In the genomic region with DNA sequence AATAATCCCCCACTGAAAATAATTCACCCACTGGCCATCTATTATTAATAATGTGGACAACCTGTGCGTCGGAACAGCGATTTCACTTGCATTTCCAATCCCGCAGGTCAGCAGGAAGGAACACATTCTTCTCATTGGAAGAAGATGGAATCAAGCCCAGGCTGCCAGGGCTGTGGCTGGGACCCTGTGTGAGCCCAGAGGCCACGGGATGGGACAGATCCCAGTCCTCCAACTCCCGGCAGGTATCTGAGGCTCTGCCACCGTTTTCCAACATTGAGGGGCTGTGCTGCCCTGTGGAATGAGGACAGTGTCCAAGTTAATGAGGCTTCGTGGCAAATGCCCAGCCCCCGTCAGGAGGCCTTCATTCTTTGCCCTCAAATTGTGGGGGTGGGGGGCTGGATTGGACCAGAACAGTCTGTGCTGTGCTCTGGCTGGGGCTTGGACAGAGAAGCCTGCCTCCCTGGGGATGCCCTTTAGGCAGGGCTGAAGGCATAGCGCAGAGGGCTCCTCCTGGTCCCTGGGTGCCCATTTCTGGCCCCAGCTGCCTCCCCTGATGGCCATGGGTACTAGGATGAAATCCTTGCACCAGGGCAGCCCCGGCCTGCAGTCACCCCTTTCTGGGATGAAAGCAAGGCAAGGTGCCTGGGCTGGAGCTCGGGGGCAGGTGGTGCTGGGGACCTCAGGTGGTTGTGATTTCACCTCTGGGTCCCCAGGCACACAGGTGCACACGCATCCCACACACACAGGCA, we compare ENCODE assay signal across 20 cellular contexts.
"Had no signal": no experiment of that assay in that cellular context is flagged by ENCODE, and none has a peak within 500 bp of the region (broad histone marks: within the 10 kb centered on the region; RNA-seq: fewer than 3 reads in every experiment).

No MANE protein-coding gene starts in this region.

- H3K36me3 ChIP-seq: esophagus muscularis mucosa, prostate gland, sigmoid colon, tibial artery had no signal

- DNase-seq: dermis blood vessel endothelial cell; effector memory CD4-positive, alpha-beta T cell; foreskin melanocyte; hypothalamus; immature natural killer cell; islet precursor cell; kidney glomerular epithelial cell; natural killer cell; sigmoid colon; stimulated activated CD4-positive, alpha-beta T cell treated with anti-CD3 and anti-CD28 coated beads, Interleukin-2, amount 100 ng/mL, for 24 hours; stimulated activated CD4-positive, alpha-beta T cell treated with anti-CD3 and anti-CD28 coated beads, Interleukin-4, amount 100 ng/mL, for 24 hours; stimulated activated naive CD8-positive, alpha-beta T cell treated with anti-CD3 and anti-CD28 coated beads, Interleukin-15, Interleukin-2, amounts not matched to agents 100 U/mL and 50 U/mL, for 24 hours; testis; tibial artery had no signal

- H3K9me3 ChIP-seq: esophagus muscularis mucosa, prostate gland, sigmoid colon, testis, tibial artery had no signal

- H3K27ac ChIP-seq: coronary artery, esophagus muscularis mucosa, parathyroid adenoma, prostate gland, sigmoid colon, testis, tibial artery had no signal

- H3K9ac ChIP-seq: parathyroid adenoma had no signal

- H3K27me3 ChIP-seq: testis had no signal

- H3K79me2 ChIP-seq: parathyroid adenoma had no signal

- H3K4me1 ChIP-seq: prostate gland, testis had no signal

- H2AFZ ChIP-seq: parathyroid adenoma had no signal

- FAIRE-seq: endothelial cell of umbilical vein had no signal

- H3K4me3 ChIP-seq: coronary artery, esophagus muscularis mucosa, lung, prostate gland, sigmoid colon, testis, tibial artery had no signal
